ENCODE assay signal across 26 cellular contexts in genomic region chr12:131529196-131530040, GRCh38.
DNase-seq lines count a peak whose midpoint lies in the region; ATAC-seq, FAIRE-seq and TF ChIP-seq lines count a peak whose summit lies in the region.
"Had no signal": no experiment of that assay in that cellular context is flagged by ENCODE, and none has a peak within 500 bp of the region (broad histone marks: within the 10 kb centered on the region; RNA-seq: fewer than 3 reads in every experiment).

No MANE protein-coding gene starts in this region.

- CTCF ChIA-PET in H1 (lab: Charles Lee; ENCODE audit: partially characterized antibody): interaction anchor here (1.6 kb wide), 1 partner anchor 11 kb away, joined by 4 read pairs; no protein-coding TSS in a partner anchor
- CTCF ChIA-PET in mammary epithelial cell (lab: Charles Lee; ENCODE audit: low non-redundant PET): no interaction called here

- no peak overlapping the region for H2AK5ac ChIP-seq in H1 (ENCODE audit: low read depth, low read length)

- H3K4me3 ChIP-seq in H1 (ENCODE audit: extremely low read depth in 1 of 4, insufficient read depth in 2 of 4, low read depth in 3 of 4, low read length in 4 of 4) (no peak overlapping the region), mammary epithelial cell (replicated peaks in 1 of 3; ENCODE audit: insufficient read depth in 1 of 3, low read depth in 2 of 3, low read length in 3 of 3) (no peak overlapping the region), HAP-1 (no peak overlapping the region)
- H3K4me3 ChIP-seq: MG63, SK-N-MC had no signal

- H2BK15ac ChIP-seq in H1 (ENCODE audit: low read length): no peak overlapping the region

- DNase-seq in A172 (ENCODE audit: low spot score) (peak; percentile 6), HT1080 (ENCODE audit: low read depth) (peak; percentile 56), NCI-H774 (lab: John Stamatoyannopoulos, UW) (peak; percentile 42), H1 (ENCODE audit: low read depth in 1 of 2, low spot score in 2 of 2) (no peak), mammary epithelial cell (no peak), HAP-1 (ENCODE audit: low spot score in 2 of 2) (no peak), SHP77 treated with DMSO at 0.1 percent for 48 hours (lab: John Stamatoyannopoulos, UW) (no peak)
- DNase-seq: AML-193, C1 segment of cervical spinal cord, Caco-2, KG1, MG63, NCI-H2081, NCI-H345, NCI-H748 treated with DMSO at 0.1 percent for 48 hours, RPMI8226, SHP77 had no signal

- POLR2A ChIA-PET in H1 (lab: Charles Lee; ENCODE audit: partially characterized antibody): no interaction called here

- no peak overlapping the region for H3K4me2 ChIP-seq in H1 (ENCODE audit: insufficient read depth in 1 of 2, low read depth in 2 of 2, low read length in 2 of 2)
- no peak overlapping the region for H3K4me2 ChIP-seq in mammary epithelial cell (ENCODE audit: insufficient read depth, low read depth, low read length)

- H4K91ac ChIP-seq in H1 (replicated peaks; ENCODE audit: insufficient read length, low read length): no peak overlapping the region

- no peak overlapping the region for H2AFZ ChIP-seq in H1 (ENCODE audit: low read length)
- no peak overlapping the region for H2AFZ ChIP-seq in mammary epithelial cell (ENCODE audit: low read depth, low read length)

- dilution Hi-C loops in mammary epithelial cell (cut with HindIII; ENCODE audit: low sequenced_read_pairs): loop anchor here (5.0 kb wide), 1 partner anchor 43 kb away; no protein-coding TSS in a partner anchor

- no peak overlapping the region for H2BK5ac ChIP-seq in H1 (ENCODE audit: low read depth, low read length)

- no peak overlapping the region for H3K23ac ChIP-seq in H1 (ENCODE audit: insufficient read length)

- TF ChIP-seq CTCF in H1 (IDR thresholded peaks at IDR 0.05; ENCODE audit: control extremely low read depth in 1 of 3, insufficient read depth in 1 of 3, low read depth in 1 of 3, low read length in 3 of 3) (no peak), mammary epithelial cell (conservative IDR thresholded peaks at IDR 0.05 in 1 of 2, IDR thresholded peaks at IDR 0.05 in 1 of 2; ENCODE audit: extremely low read depth in 1 of 2, insufficient read depth in 1 of 2, low read depth in 1 of 2, low read length in 2 of 2) (no peak)

- H3K4me1 ChIP-seq in H1 (replicated peaks in 1 of 4; ENCODE audit: control insufficient read depth in 3 of 4, insufficient read depth in 4 of 4, low read length in 3 of 4) (no peaks in the 10 kb centered on the region), mammary epithelial cell (ENCODE audit: insufficient read depth, low read length) (no peaks in the 10 kb centered on the region), HAP-1 (no peaks in the 10 kb centered on the region)
- H3K4me1 ChIP-seq: Caco-2 had no signal

- no peak overlapping the region for H4K8ac ChIP-seq in H1 (ENCODE audit: extremely low read depth, insufficient read depth, low read length)

- FAIRE-seq in H1 (lab: Jason Lieb, UNC): no peak
- FAIRE-seq: A204.1, G401.6, GM12892, GM19239, H54, HTR-8/SVneo had no signal

- H4K20me1 ChIP-seq in H1 (replicated peaks in 1 of 2; ENCODE audit: control insufficient read depth in 1 of 2, insufficient read depth in 2 of 2, low read length in 2 of 2) (no peaks in the 10 kb centered on the region), mammary epithelial cell (ENCODE audit: insufficient read depth, low read length) (no peaks in the 10 kb centered on the region)

- TF ChIP-seq EP300 in H1 (IDR thresholded peaks at IDR 0.05; ENCODE audit: borderline replicate concordance in 1 of 2, low read depth in 2 of 2, low read length in 2 of 2): no peak

- no peak overlapping the region for H2BK12ac ChIP-seq in H1 (ENCODE audit: low read depth, low read length)

- H4K5ac ChIP-seq in H1 (ENCODE audit: insufficient read length, low read depth, low read length): no peak overlapping the region

- H3K79me2 ChIP-seq in H1 (ENCODE audit: control insufficient read depth in 1 of 2, insufficient read depth in 2 of 2, low read length in 2 of 2) (no peaks in the 10 kb centered on the region), mammary epithelial cell (ENCODE audit: insufficient read depth, low read length) (no peaks in the 10 kb centered on the region)

- no peak overlapping the region for H3K18ac ChIP-seq in H1 (ENCODE audit: extremely low read depth, low read length)

- no peaks in the 10 kb centered on the region for H3K36me3 ChIP-seq in H1 (ENCODE audit: control insufficient read depth in 2 of 4, insufficient read depth in 4 of 4, low read length in 3 of 4)
- H3K36me3 ChIP-seq in mammary epithelial cell (ENCODE audit: insufficient read depth, low read length): no peaks in the 10 kb centered on the region
- H3K36me3 ChIP-seq in HAP-1 (replicated peaks): no peaks in the 10 kb centered on the region
- H3K36me3 ChIP-seq: MG63 had no signal

- no peak for TF ChIP-seq POLR2A in H1 (IDR thresholded peaks at IDR 0.05; ENCODE audit: control extremely low read depth in 1 of 2, low read depth in 2 of 2, low read length in 2 of 2)

- H3K9ac ChIP-seq in H1 (replicated peaks in 1 of 4; ENCODE audit: extremely low read depth in 1 of 4, low read depth in 3 of 4, low read length in 3 of 4): no peak overlapping the region
- no peak overlapping the region for H3K9ac ChIP-seq in mammary epithelial cell (ENCODE audit: insufficient read depth, low read length)

- no peaks in the 10 kb centered on the region for H3K27me3 ChIP-seq in H1 (replicated peaks in 1 of 4; ENCODE audit: control insufficient read depth in 3 of 4, extremely low read depth in 1 of 4, insufficient read depth in 3 of 4, low read length in 3 of 4)
- H3K27me3 ChIP-seq in mammary epithelial cell (ENCODE audit: insufficient read depth, low read length): no peaks in the 10 kb centered on the region
- no peaks in the 10 kb centered on the region for H3K27me3 ChIP-seq in HAP-1 (ENCODE audit: low read depth)

- no peak overlapping the region for H3K56ac ChIP-seq in H1 (replicated peaks; ENCODE audit: insufficient read length, low read depth, low read length)

- intact Hi-C loops in mammary epithelial cell (cut with micrococcal nuclease): no loop called here

- no peak overlapping the region for H3K27ac ChIP-seq in H1 (ENCODE audit: low read depth, low read length)
- no peak overlapping the region for H3K27ac ChIP-seq in mammary epithelial cell (ENCODE audit: insufficient read depth, low read depth, low read length)
- H3K27ac ChIP-seq: SK-N-MC had no signal

- BruUV-seq in mammary epithelial cell (replicated peaks; lab: Mats Ljungman, UMichigan): no TSS peak

- in situ Hi-C loops in mammary epithelial cell (cut with MboI; ENCODE audit: low sequenced_read_pairs in 2 of 2) (no loop called here), HAP-1 (cut with MboI; ENCODE audit: low sequenced_read_pairs) (no loop called here)

- WGBS in H1 (ENCODE audit: extremely low coverage in 1 of 2, insufficient coverage in 1 of 2, insufficient read length in 1 of 2, insufficient replicate concordance in 2 of 2, low coverage in 1 of 2, low lambda C conversion rate in 2 of 2, missing lambda C conversion rate in 1 of 2), 2 experiments: 94% methylated on average over 18 of the region's 18 CpGs; no CpG with 5 or more reads in 1 of the 2 experiments
- WGBS in mammary epithelial cell (ENCODE audit: low coverage, missing lambda C conversion rate): 71% methylated on average over 18 of the region's 18 CpGs

- no peak overlapping the region for H2BK120ac ChIP-seq in H1 (replicated peaks; ENCODE audit: low read depth, low read length)

- no peak overlapping the region for H3K14ac ChIP-seq in H1 (ENCODE audit: insufficient read length)

- no peak for TF ChIP-seq RAD21 in H1 (IDR thresholded peaks at IDR 0.05 in 1 of 2, conservative IDR thresholded peaks at IDR 0.05 in 1 of 2; ENCODE audit: low read depth in 2 of 2, low read length in 2 of 2)

- H2BK20ac ChIP-seq in H1 (ENCODE audit: low read length): no peak overlapping the region

- no peaks in the 10 kb centered on the region for H3K23me2 ChIP-seq in H1 (ENCODE audit: low read depth, low read length)

- H3K9me3 ChIP-seq in H1 (ENCODE audit: insufficient read depth in 2 of 2, low read depth in 1 of 2, low read length in 1 of 2) (no peaks in the 10 kb centered on the region; a peak in 1 of 4 replicates), mammary epithelial cell (replicated peaks; ENCODE audit: insufficient read depth, low read length) (peaks cover 16% of the 10 kb centered on the region), HAP-1 (no peaks in the 10 kb centered on the region)
- H3K9me3 ChIP-seq: Caco-2, MG63 had no signal

- ATAC-seq in HG03159 (IDR thresholded peaks at IDR 0.05; ENCODE audit: unreplicated experiment): no peak
- ATAC-seq: CD8-positive, alpha-beta T cell had no signal

- no peaks in the 10 kb centered on the region for H3K79me1 ChIP-seq in H1 (ENCODE audit: low read depth, low read length)

- no peak overlapping the region for H3K4ac ChIP-seq in H1 (replicated peaks; ENCODE audit: insufficient read length, low read depth, low read length)

TF ChIP-seq in H1, 55 proteins besides CTCF, POLR2A, EP300 and RAD21:
- TF ChIP-seq CBX8 (IDR thresholded peaks at IDR 0.05; ENCODE audit: borderline replicate concordance, low read depth, low read length): no peak
- TF ChIP-seq USF2 (IDR thresholded peaks at IDR 0.05; ENCODE audit: low read length): peak; percentile 35; the same call in 1 of the 2 replicates

Comparison
In these comparisons a context has a peak if more than half of its experiments do, and no peak if none do; other contexts are left out.
1. DNase-seq: peak in A172 (single experiment), HT1080 (single experiment) and NCI-H774 (single experiment); none in H1 (0 of 2), mammary epithelial cell (single experiment), HAP-1 (0 of 2) and SHP77 treated with DMSO at 0.1 percent for 48 hours (single experiment).